In genomic region chr4:88446124-88446523, GRCh38 we compare ENCODE assay signal across 16 cellular contexts.
"Had no signal": no experiment of that assay in that cellular context is flagged by ENCODE, and none has a peak within 500 bp of the region (broad histone marks: within the 10 kb centered on the region; RNA-seq: fewer than 3 reads in every experiment).

No MANE protein-coding gene starts in this region.

- H3K36me3 ChIP-seq: ascending aorta, neural progenitor cell, sigmoid colon had no signal

- H3K4me2 ChIP-seq: neural progenitor cell had no signal

- ATAC-seq: activated naive CD8-positive, alpha-beta T cell treated with anti-CD3 and anti-CD28 coated beads, Interleukin-2, amount 50 U/mL, for 24 hours; activated T-helper 17 cell treated with anti-CD3 and anti-CD28 coated beads, Interleukin-2, amount 50 U/mL, for 72 hours; gastroesophageal sphincter; left lobe of liver had no signal

- H2AFZ ChIP-seq: neural progenitor cell had no signal

- H3K27ac ChIP-seq: ascending aorta, coronary artery, gastroesophageal sphincter, heart right ventricle, neural progenitor cell, sigmoid colon had no signal

- H3K4me3 ChIP-seq: ascending aorta, coronary artery, gastroesophageal sphincter, heart right ventricle, neural progenitor cell, sigmoid colon had no signal

- H3K9me3 ChIP-seq: ascending aorta, gastroesophageal sphincter, heart right ventricle, sigmoid colon had no signal

- H3K9ac ChIP-seq: neural progenitor cell had no signal

- H3K27me3 ChIP-seq: ascending aorta, gastroesophageal sphincter, heart right ventricle, neural progenitor cell, sigmoid colon had no signal

- H3K4me1 ChIP-seq: ascending aorta, gastroesophageal sphincter, sigmoid colon had no signal

- DNase-seq: activated CD4-positive, CD25-positive, alpha-beta regulatory T cell treated with anti-CD3 and anti-CD28 coated beads, Interleukin-2, amount 50 U/mL, for 72 hours; activated naive CD4-positive, alpha-beta T cell treated with anti-CD3 and anti-CD28 coated beads for 36 hours; activated naive CD8-positive, alpha-beta T cell treated with anti-CD3 and anti-CD28 coated beads, Interleukin-2, amount 50 U/mL, for 24 hours; activated T-cell treated with anti-CD3 and anti-CD28 coated beads for 4 hours; central memory CD4-positive, alpha-beta T cell; effector CD8-positive, alpha-beta T cell; heart right ventricle; naive B cell; sigmoid colon; stimulated activated CD4-positive, alpha-beta T cell treated with anti-CD3 and anti-CD28 coated beads, Interleukin-1b, Interleukin-23, amount 100 ng/mL, for 48 hours had no signal
